In genomic region chr16:2003827-2004641, GRCh38 we compare ENCODE assay signal across 8 cellular contexts. TPM values are rescaled to one million over a fixed set of nuclear protein-coding genes. Genes with fewer than 3 reads are reported as not detected.
DNase-seq lines count a peak whose midpoint lies in the region; ATAC-seq and TF ChIP-seq lines count a peak whose summit lies in the region.

No MANE protein-coding gene starts in this region.

- peak; percentile 42 for DNase-seq in AG09319 (ENCODE audit: extremely low read depth, low read depth)
- no peak for DNase-seq in LNCaP clone FGC (ENCODE audit: low read depth)
- peak; percentile 83 for DNase-seq in RKO (ENCODE audit: low spot score)
- peak; percentile 68 to 80 for DNase-seq in activated T-helper 1 cell treated with anti-CD3 and anti-CD28 coated beads, Interleukin-2, amount 50 U/mL, for 16 hours (ENCODE audit: low read depth in 1 of 2, low spot score in 1 of 2)
- DNase-seq in fibroblast of pulmonary artery (ENCODE audit: low read depth) = peak; percentile 84
- DNase-seq in stimulated activated naive CD8-positive, alpha-beta T cell treated with anti-CD3 and anti-CD28 coated beads, Interleukin-15, amount 100 ng/mL, for 72 hours = peak; percentile 87 to 90

- no peaks in the 10 kb centered on the region for H3K9me2 ChIP-seq in neural cell (ENCODE audit: insufficient read depth, low read length)

- H3K9me3 Mint-ChIP-seq in stimulated activated naive CD8-positive, alpha-beta T cell treated with anti-CD3 and anti-CD28 coated beads, Interleukin-15, amount 100 ng/mL, for 72 hours = no peaks in the 10 kb centered on the region

- no peaks in the 10 kb centered on the region for H3K36me3 ChIP-seq in neural cell (ENCODE audit: insufficient read depth, low read length)

- peaks cover 37% of the 10 kb centered on the region for H3K79me2 ChIP-seq in neural cell (replicated peaks; ENCODE audit: insufficient read depth, low read length)

- peak; percentile 59 for ATAC-seq in GM19372 (IDR thresholded peaks at IDR 0.05; ENCODE audit: low read depth, unreplicated experiment)
- peak; percentile 87 for ATAC-seq in stimulated activated naive CD8-positive, alpha-beta T cell treated with anti-CD3 and anti-CD28 coated beads, Interleukin-15, amount 100 ng/mL, for 72 hours

- peaks cover 53% of the 10 kb centered on the region for H3K4me1 Mint-ChIP-seq in stimulated activated naive CD8-positive, alpha-beta T cell treated with anti-CD3 and anti-CD28 coated beads, Interleukin-15, amount 100 ng/mL, for 72 hours

- H3K27me3 ChIP-seq in neural cell (ENCODE audit: insufficient read depth, low read depth, low read length) = no peaks in the 10 kb centered on the region

- no peak overlapping the region for H3K4me2 ChIP-seq in neural cell (ENCODE audit: low read length)

- H3F3A ChIP-seq in neural cell (ENCODE audit: insufficient read depth, low read length, poor library complexity, severe bottlenecking) = no peaks in the 10 kb centered on the region

- H3K9ac ChIP-seq in neural cell (ENCODE audit: low read length) = peak overlapping the region; percentile 49

- TF ChIP-seq CTCF in AG09319 (IDR thresholded peaks at IDR 0.05; ENCODE audit: low read depth, low read length) (peak; percentile 89), LNCaP clone FGC (IDR thresholded peaks at IDR 0.05; ENCODE audit: control insufficient read depth, extremely low read depth, insufficient read depth) (peak; percentile 89), fibroblast of pulmonary artery (IDR thresholded peaks at IDR 0.05; ENCODE audit: low read length, missing control alignments) (peak; percentile 89), neural cell (IDR thresholded peaks at IDR 0.05; ENCODE audit: poor library complexity, severe bottlenecking) (peak; percentile 83)

- TF ChIP-seq EP300 in neural cell (conservative IDR thresholded peaks at IDR 0.05; ENCODE audit: poor library complexity, severe bottlenecking) = no peak

- H2AFZ ChIP-seq in neural cell (ENCODE audit: low read depth, low read length) = no peak overlapping the region

- peaks cover 5% of the 10 kb centered on the region for H4K20me1 ChIP-seq in neural cell (ENCODE audit: insufficient read depth)

- H3K27ac ChIP-seq in neural cell (ENCODE audit: low read length) = peak overlapping the region; percentile 28

- H3K27ac Mint-ChIP-seq in stimulated activated naive CD8-positive, alpha-beta T cell treated with anti-CD3 and anti-CD28 coated beads, Interleukin-15, amount 100 ng/mL, for 72 hours = no peak overlapping the region

- H3K4me3 ChIP-seq in LNCaP clone FGC (ENCODE audit: low read depth, low read length) = peak overlapping the region; percentile 32
- H3K4me3 ChIP-seq in fibroblast of pulmonary artery (replicated peaks; ENCODE audit: low read depth, low read length) = no peak overlapping the region
- H3K4me3 ChIP-seq in neural cell (ENCODE audit: low read length) = peak overlapping the region; percentile 50

- no peaks in the 10 kb centered on the region for H3K27me3 Mint-ChIP-seq in stimulated activated naive CD8-positive, alpha-beta T cell treated with anti-CD3 and anti-CD28 coated beads, Interleukin-15, amount 100 ng/mL, for 72 hours

- peak; percentile 53 for TF ChIP-seq RAD21 in neural cell (conservative IDR thresholded peaks at IDR 0.05)

- H3K9me3 ChIP-seq in neural cell (ENCODE audit: low read length) = no peaks in the 10 kb centered on the region

- H3K4me3 Mint-ChIP-seq in stimulated activated naive CD8-positive, alpha-beta T cell treated with anti-CD3 and anti-CD28 coated beads, Interleukin-15, amount 100 ng/mL, for 72 hours = peak overlapping the region in 1 of 2 donors; percentile 13

TF ChIP-seq in neural cell, 6 proteins besides CTCF, POLR2A, EP300 and RAD21:
- TF ChIP-seq, protein P1, sequence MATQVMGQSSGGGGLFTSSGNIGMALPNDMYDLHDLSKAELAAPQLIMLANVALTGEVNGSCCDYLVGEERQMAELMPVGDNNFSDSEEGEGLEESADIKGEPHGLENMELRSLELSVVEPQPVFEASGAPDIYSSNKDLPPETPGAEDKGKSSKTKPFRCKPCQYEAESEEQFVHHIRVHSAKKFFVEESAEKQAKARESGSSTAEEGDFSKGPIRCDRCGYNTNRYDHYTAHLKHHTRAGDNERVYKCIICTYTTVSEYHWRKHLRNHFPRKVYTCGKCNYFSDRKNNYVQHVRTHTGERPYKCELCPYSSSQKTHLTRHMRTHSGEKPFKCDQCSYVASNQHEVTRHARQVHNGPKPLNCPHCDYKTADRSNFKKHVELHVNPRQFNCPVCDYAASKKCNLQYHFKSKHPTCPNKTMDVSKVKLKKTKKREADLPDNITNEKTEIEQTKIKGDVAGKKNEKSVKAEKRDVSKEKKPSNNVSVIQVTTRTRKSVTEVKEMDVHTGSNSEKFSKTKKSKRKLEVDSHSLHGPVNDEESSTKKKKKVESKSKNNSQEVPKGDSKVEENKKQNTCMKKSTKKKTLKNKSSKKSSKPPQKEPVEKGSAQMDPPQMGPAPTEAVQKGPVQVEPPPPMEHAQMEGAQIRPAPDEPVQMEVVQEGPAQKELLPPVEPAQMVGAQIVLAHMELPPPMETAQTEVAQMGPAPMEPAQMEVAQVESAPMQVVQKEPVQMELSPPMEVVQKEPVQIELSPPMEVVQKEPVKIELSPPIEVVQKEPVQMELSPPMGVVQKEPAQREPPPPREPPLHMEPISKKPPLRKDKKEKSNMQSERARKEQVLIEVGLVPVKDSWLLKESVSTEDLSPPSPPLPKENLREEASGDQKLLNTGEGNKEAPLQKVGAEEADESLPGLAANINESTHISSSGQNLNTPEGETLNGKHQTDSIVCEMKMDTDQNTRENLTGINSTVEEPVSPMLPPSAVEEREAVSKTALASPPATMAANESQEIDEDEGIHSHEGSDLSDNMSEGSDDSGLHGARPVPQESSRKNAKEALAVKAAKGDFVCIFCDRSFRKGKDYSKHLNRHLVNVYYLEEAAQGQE (IDR thresholded peaks at IDR 0.05; ENCODE audit: borderline replicate concordance) = no peak
- TF ChIP-seq MXI1 (conservative IDR thresholded peaks at IDR 0.05; ENCODE audit: poor library complexity, severe bottlenecking) (peak; percentile 49), SMC3 (conservative IDR thresholded peaks at IDR 0.05; ENCODE audit: poor library complexity) (peak; percentile 72)

RNA-seq across cellular contexts. Expression of gene ZNF598, which starts 5.6 kb away (rescaled TPM):
- 18.2 and 22.1 TPM in 2 replicates for polyA plus RNA-seq in neural cell
- polyA minus RNA-seq in neural cell = 15.6 and 26.3 TPM in 2 replicates

RNA-seq across cellular contexts. Expression of gene SYNGR3, which starts 14.3 kb away (rescaled TPM):
- 61.0 and 71.9 TPM in 2 replicates for polyA plus RNA-seq in neural cell
- polyA minus RNA-seq in neural cell = 49.4 and 50.2 TPM in 2 replicates

RNA-seq across cellular contexts. Expression of gene NPW, which starts 15.6 kb away (rescaled TPM):
- polyA plus RNA-seq in neural cell = not detected in 2 replicates
- not detected in 2 replicates for polyA minus RNA-seq in neural cell

RNA-seq across cellular contexts. Expression of gene GFER, which starts 20.0 kb away (rescaled TPM):
- 37.8 and 42.3 TPM in 2 replicates for polyA plus RNA-seq in neural cell
- 25.4 and 28.0 TPM in 2 replicates for polyA minus RNA-seq in neural cell

RNA-seq across cellular contexts. Expression of gene NHERF2, which starts 22.7 kb away (rescaled TPM):
- 3.4 and 4.1 TPM in 2 replicates for polyA plus RNA-seq in neural cell
- polyA minus RNA-seq in neural cell = 2.8 and 5.4 TPM in 2 replicates
